23 cellular contexts compared by ENCODE assay signal in the genomic region with DNA sequence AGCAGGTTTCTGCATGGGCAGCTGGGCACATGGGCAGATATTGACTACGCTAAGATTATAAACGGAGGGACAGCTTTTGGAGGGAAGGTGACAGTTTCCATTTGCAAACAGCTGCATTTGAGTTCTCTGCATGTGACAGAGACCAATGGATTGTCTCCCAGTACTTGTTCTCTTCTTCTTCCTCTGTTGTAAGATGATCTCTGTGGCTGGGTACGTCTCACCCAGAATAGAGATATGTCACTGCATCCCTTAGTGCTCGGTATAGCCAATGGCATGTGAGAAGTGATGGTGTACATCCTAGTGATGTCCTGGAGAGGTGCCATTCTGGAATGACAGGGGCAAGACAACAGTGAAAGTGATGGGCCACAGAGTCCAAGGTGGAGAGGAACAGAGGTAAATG.
"Had no signal": no experiment of that assay in that cellular context is flagged by ENCODE, and none has a peak within 500 bp of the region (broad histone marks: within the 10 kb centered on the region; RNA-seq: fewer than 3 reads in every experiment).

No MANE protein-coding gene starts in this region.

- H3K4me1 ChIP-seq: colonic mucosa, heart right ventricle, left lung, lower lobe of right lung had no signal

- ATAC-seq: effector memory CD8-positive, alpha-beta T cell; esophagus mucosa; foreskin keratinocyte; heart right ventricle; left cardiac atrium; left lung; left ventricle myocardium superior; lower lobe of right lung had no signal

- H3K4me1 Mint-ChIP-seq: central memory CD8-positive, alpha-beta T cell; memory B cell had no signal

- H3K4me3 ChIP-seq: colonic mucosa, heart right ventricle, left lung, lower lobe of right lung had no signal

- H3K9me3 ChIP-seq: colonic mucosa, heart right ventricle, left lung, lower lobe of right lung had no signal

- DNase-seq: cerebellar nuclear complex; colonic mucosa; cortex of kidney; effector CD8-positive, alpha-beta T cell; effector memory CD8-positive, alpha-beta T cell; endodermal cell; erythroblast; foreskin keratinocyte; glutamatergic neuron; head of caudate nucleus; heart right ventricle; hippocampal formation; left cardiac atrium; left lung; left ventricle myocardium superior; lower lobe of right lung; mesendoderm; midbrain had no signal

- H3K27ac ChIP-seq: colonic mucosa, epithelial cell of prostate, foreskin keratinocyte, heart right ventricle, left lung, lower lobe of right lung had no signal

- H3K27ac Mint-ChIP-seq: dendritic cell treated with granulocyte-macrophage colony-stimulating factor and Interleukin-4, amounts not matched to agents 40 ng/mL and 50 ng/mL, for 4 days; effector memory CD8-positive, alpha-beta T cell; endodermal cell; memory B cell had no signal

- H3K9me3 Mint-ChIP-seq: dendritic cell treated with granulocyte-macrophage colony-stimulating factor and Interleukin-4, amounts not matched to agents 40 ng/mL and 50 ng/mL, for 4 days; endodermal cell; memory B cell had no signal

- H3K36me3 Mint-ChIP-seq: memory B cell had no signal

- H3K36me3 ChIP-seq: colonic mucosa, heart right ventricle, left lung, lower lobe of right lung had no signal

- H3K27me3 ChIP-seq: colonic mucosa had no signal

- H3K4me3 Mint-ChIP-seq: central memory CD8-positive, alpha-beta T cell; dendritic cell treated with granulocyte-macrophage colony-stimulating factor and Interleukin-4, amounts not matched to agents 40 ng/mL and 50 ng/mL, for 4 days; effector memory CD8-positive, alpha-beta T cell; endodermal cell; memory B cell had no signal
